In the genomic region with DNA sequence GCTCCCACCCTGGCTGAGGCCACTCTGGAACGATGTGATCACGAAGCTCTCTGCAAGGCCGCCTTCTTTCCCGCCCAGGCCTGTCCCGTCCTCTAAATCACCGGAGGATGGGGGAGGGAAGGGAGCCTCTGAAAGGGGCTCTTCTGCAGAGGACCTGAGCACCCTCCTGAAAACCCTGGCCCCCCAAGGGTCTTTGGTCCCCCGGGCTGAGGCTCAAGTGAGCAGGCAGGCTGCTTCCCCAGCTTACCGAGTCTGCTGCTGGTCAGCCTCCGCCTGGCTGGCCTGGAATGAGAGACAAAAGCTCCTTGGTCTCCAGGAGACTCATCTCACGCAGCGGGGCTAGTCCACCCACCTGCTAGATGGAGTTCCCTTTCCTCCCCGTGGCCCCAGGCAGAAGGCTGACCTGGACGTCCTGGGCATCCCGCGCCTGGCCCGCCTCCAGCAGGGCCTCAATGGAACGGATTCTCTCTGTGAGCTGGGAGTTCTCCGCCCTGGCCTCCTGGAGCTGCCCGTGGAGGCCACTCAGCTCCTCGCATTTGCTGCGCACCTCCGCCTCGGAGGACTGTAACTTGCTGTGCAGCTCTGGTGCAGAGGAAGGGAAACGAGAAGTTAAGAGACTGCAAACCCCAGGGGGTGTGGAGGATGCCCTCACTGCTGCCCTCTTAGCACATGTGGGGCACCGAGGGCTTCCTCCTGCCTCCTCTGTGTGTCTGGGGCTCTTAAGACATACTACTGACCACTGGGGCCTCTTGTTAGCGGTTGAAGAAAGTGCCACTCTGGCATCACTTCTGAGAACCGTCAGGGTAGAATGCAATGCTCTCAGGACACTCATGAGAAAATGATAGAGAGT, we compare ENCODE assay signal across 1 cellular context.
TF ChIP-seq lines count a peak whose summit lies in the region.

No MANE protein-coding gene starts in this region.

TF ChIP-seq in K562, 482 proteins besides CTCF, POLR2A, EP300 and RAD21:
- TF ChIP-seq SIX5 (IDR thresholded peaks at IDR 0.05; ENCODE audit: borderline replicate concordance in 1 of 2, insufficient read depth in 1 of 2, low read depth in 1 of 2, low read length in 2 of 2) (no peak), ZNF707 (CRISPR knock-in tag; conservative IDR thresholded peaks at IDR 0.05) (no peak), NR2F6 (CRISPR knock-in tag; IDR thresholded peaks at IDR 0.05) (no peak), PHF8 (IDR thresholded peaks at IDR 0.05; ENCODE audit: borderline replicate concordance, low read length) (no peak), TAF9B (IDR thresholded peaks at IDR 0.05; ENCODE audit: partially characterized antibody) (no peak)
- TF ChIP-seq, protein P1, sequence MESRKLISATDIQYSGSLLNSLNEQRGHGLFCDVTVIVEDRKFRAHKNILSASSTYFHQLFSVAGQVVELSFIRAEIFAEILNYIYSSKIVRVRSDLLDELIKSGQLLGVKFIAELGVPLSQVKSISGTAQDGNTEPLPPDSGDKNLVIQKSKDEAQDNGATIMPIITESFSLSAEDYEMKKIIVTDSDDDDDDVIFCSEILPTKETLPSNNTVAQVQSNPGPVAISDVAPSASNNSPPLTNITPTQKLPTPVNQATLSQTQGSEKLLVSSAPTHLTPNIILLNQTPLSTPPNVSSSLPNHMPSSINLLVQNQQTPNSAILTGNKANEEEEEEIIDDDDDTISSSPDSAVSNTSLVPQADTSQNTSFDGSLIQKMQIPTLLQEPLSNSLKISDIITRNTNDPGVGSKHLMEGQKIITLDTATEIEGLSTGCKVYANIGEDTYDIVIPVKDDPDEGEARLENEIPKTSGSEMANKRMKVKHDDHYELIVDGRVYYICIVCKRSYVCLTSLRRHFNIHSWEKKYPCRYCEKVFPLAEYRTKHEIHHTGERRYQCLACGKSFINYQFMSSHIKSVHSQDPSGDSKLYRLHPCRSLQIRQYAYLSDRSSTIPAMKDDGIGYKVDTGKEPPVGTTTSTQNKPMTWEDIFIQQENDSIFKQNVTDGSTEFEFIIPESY (CRISPR knock-in tag; IDR thresholded peaks at IDR 0.05) = 0 out of 2 replicates have a peak, but pooled peaks have one; percentile 16
